Comparison of ENCODE assay signal across 24 cellular contexts in the genomic region with DNA sequence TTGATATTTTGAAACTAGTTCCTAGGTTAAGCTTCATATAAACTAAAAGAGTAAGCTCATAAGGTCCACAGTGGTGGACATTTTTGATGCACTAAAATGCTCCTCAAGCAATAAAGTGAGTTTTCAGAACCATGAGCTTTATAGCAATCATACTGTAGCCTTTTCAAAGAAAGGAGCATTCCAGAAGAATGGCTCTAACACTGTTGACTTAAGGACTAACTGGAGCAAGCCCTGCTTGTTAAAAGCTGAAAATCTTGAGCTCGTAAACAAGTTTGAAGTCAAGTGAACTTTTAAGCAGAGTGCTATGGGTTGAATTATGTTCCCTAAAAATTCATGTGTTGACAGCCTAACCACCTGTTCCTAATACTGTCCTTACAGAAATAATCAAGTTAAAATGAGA. TPM values are rescaled to one million over a fixed set of nuclear protein-coding genes. Genes with fewer than 3 reads are reported as not detected.
DNase-seq lines count a peak whose midpoint lies in the region; ATAC-seq, FAIRE-seq and TF ChIP-seq lines count a peak whose summit lies in the region.
"Had no signal": no experiment of that assay in that cellular context is flagged by ENCODE, and none has a peak within 500 bp of the region (broad histone marks: within the 10 kb centered on the region; RNA-seq: fewer than 3 reads in every experiment).

No MANE protein-coding gene starts in this region.

- 100% methylated on average over 1 of the region's 1 CpG for WGBS in GM12878 (ENCODE audit: insufficient coverage, insufficient replicate concordance, low lambda C conversion rate, missing lambda C conversion rate)

- H3K27me3 Mint-ChIP-seq in Calu3 (ENCODE audit: unreplicated experiment): no peaks in the 10 kb centered on the region

- H3K27me3 ChIP-seq in GM12878 (replicated peaks in 1 of 2; ENCODE audit: control insufficient read depth in 2 of 2, insufficient read depth in 2 of 2, low read length in 1 of 2): no peaks in the 10 kb centered on the region
- H3K27me3 ChIP-seq: body of pancreas, colonic mucosa, neural progenitor cell, spleen had no signal

- BruUV-seq in Calu3 (replicated peaks; lab: Mats Ljungman, UMichigan) (no TSS peak), GM12878 (replicated peaks; lab: Mats Ljungman, UMichigan) (no TSS peak)

- peaks cover 13% of the 10 kb centered on the region; the same call in 1 of the 2 replicates for H3K4me1 ChIP-seq in GM12878 (ENCODE audit: control insufficient read depth, insufficient read depth, low read length)
- H3K4me1 ChIP-seq: body of pancreas, colonic mucosa, neural progenitor cell, spleen had no signal

- H3K4me3 ChIP-seq in GM12878: peak overlapping the region; percentile 37; the same call in 1 of the 2 replicates
- H3K4me3 ChIP-seq: body of pancreas, colonic mucosa, neural progenitor cell, spleen, thoracic aorta had no signal

- peak; percentile 38 for FAIRE-seq in GM12878 (lab: Jason Lieb, UNC)
- FAIRE-seq: A204.1 had no signal

- no peak for TF ChIP-seq RAD21 in GM12878 (IDR thresholded peaks at IDR 0.05; ENCODE audit: insufficient read depth, low read depth, low read length)

- no peaks in the 10 kb centered on the region for H4K20me1 ChIP-seq in GM12878 (ENCODE audit: control insufficient read depth, insufficient read depth)

- POLR2A ChIA-PET in GM12878 (lab: Charles Lee): interaction anchor here (0.5 to 2.4 kb wide), 14 partner anchors 12 to 51 kb away, joined by 3 to 18 read pairs (median 6); a partner anchor contains a TSS

- no peaks in the 10 kb centered on the region for H3K9me3 Mint-ChIP-seq in Calu3 (ENCODE audit: low read depth, unreplicated experiment)

- peak; percentile 1 for ATAC-seq in GM21423 (IDR thresholded peaks at IDR 0.05; ENCODE audit: unreplicated experiment)
- peak; percentile 9 for ATAC-seq in HG03135 (IDR thresholded peaks at IDR 0.05; ENCODE audit: unreplicated experiment)
- ATAC-seq in GM12878: peak; percentile 18
- no peak for ATAC-seq in left cardiac atrium
- no peak for ATAC-seq in GM18909 (IDR thresholded peaks at IDR 0.05; ENCODE audit: poor library complexity, unreplicated experiment)
- ATAC-seq: body of pancreas, T-helper 17 cell had no signal

- peaks cover 5% of the 10 kb centered on the region for H3K36me3 Mint-ChIP-seq in Calu3 (ENCODE audit: insufficient read depth, unreplicated experiment)
- H3K36me3 Mint-ChIP-seq: activated naive CD8-positive, alpha-beta T cell; neural progenitor cell had no signal

- CTCF ChIA-PET in Calu3 (lab: Charles Lee): interaction anchor here (1.2 kb wide), 1 partner anchor 232 kb away, joined by 3 read pairs; no protein-coding TSS in a partner anchor
- CTCF ChIA-PET in GM12878 (lab: Yijun Ruan, JAX): interaction anchor here (1.0 to 2.6 kb wide), 16 partner anchors 9 to 74 kb away, joined by 3 to 28 read pairs (median 6); a partner anchor contains a TSS

- no peak overlapping the region for H3K4me3 Mint-ChIP-seq in Calu3 (ENCODE audit: low read depth, unreplicated experiment)
- H3K4me3 Mint-ChIP-seq: activated CD4-positive, alpha-beta memory T cell treated with anti-CD3 and anti-CD28 coated beads, Interleukin-2, amount 10 ng/mL, durations not matched to agents 7 days and 5 days; activated naive CD8-positive, alpha-beta T cell; HFFc6; neural progenitor cell; T-helper 17 cell had no signal

- in situ Hi-C loops in GM12878 (cut with MboI): no loop called here

- SMC1A ChIA-PET in GM12878 (lab: Charles Lee; ENCODE audit: uncharacterized antibody, unreplicated experiment): interaction anchor here (0.6 to 4.4 kb wide), 29 partner anchors 9 to 233 kb away, joined by 3 to 71 read pairs (median 6); a partner anchor contains a TSS

- no peak for TF ChIP-seq EP300 in GM12878 (IDR thresholded peaks at IDR 0.05; ENCODE audit: borderline replicate concordance in 1 of 2, control insufficient read depth in 1 of 2, low read depth in 2 of 2, low read length in 2 of 2)

- H3K27ac ChIP-seq in GM12878 (ENCODE audit: control insufficient read depth, insufficient read depth): peak overlapping the region; percentile 85
- H3K27ac ChIP-seq: body of pancreas, colonic mucosa, neural progenitor cell, thoracic aorta, WERI-Rb-1 had no signal

- peak overlapping the region; percentile 13 for H3K27ac Mint-ChIP-seq in Calu3 (ENCODE audit: unreplicated experiment)
- H3K27ac Mint-ChIP-seq: activated CD4-positive, alpha-beta memory T cell treated with anti-CD3 and anti-CD28 coated beads, Interleukin-2, amount 10 ng/mL, durations not matched to agents 7 days and 5 days; activated naive CD8-positive, alpha-beta T cell; HFFc6; neural progenitor cell; T-helper 17 cell had no signal

- no peak for TF ChIP-seq CTCF in Calu3 (IDR thresholded peaks at IDR 0.05; ENCODE audit: unreplicated experiment)
- TF ChIP-seq CTCF in GM12878 (IDR thresholded peaks at IDR 0.05 in 2 of 3, conservative IDR thresholded peaks at IDR 0.05 in 1 of 3; ENCODE audit: control insufficient read depth in 2 of 3, extremely low read depth in 1 of 3, insufficient read depth in 1 of 3, low read depth in 3 of 3, low read length in 3 of 3): no peak

- H2AFZ ChIP-seq in GM12878 (ENCODE audit: control insufficient read depth, low read depth, low read length): peak overlapping the region; percentile 76; the same call in 1 of the 2 replicates
- H2AFZ ChIP-seq: neural progenitor cell had no signal

- intact Hi-C loops in Calu3 (cut with micrococcal nuclease; ENCODE audit: unreplicated experiment) (no loop called here), GM12878 (cut with micrococcal nuclease; ENCODE audit: unreplicated experiment) (loop anchor here (2.0 kb wide), 1 partner anchor 37 kb away; no protein-coding TSS in a partner anchor), left cardiac atrium (cut with DNase I) (no loop called here)

- RAD21 ChIA-PET in GM12878 (lab: Charles Lee; ENCODE audit: unreplicated experiment): interaction anchor here (0.9 to 2.9 kb wide), 14 partner anchors 12 to 68 kb away, joined by 3 to 38 read pairs (median 8); a partner anchor contains a TSS

- no peak for TF ChIP-seq POLR2A in GM12878 (IDR thresholded peaks at IDR 0.05; ENCODE audit: low read depth, low read length)

- no peak for DNase-seq in Calu3
- no peak for DNase-seq in GM12878 (ENCODE audit: low read depth, low spot score)
- DNase-seq in left cardiac atrium: no peak
- DNase-seq in 8988T: no peak
- no peak for DNase-seq in stimulated activated CD4-positive, alpha-beta T cell treated with anti-CD3 and anti-CD28 coated beads, Interleukin-15, amount 100 ng/mL, for 24 hours
- DNase-seq: activated CD4-positive, alpha-beta memory T cell treated with anti-CD3 and anti-CD28 coated beads, Interleukin-2, amount 10 ng/mL, durations not matched to agents 7 days and 5 days; activated T-cell treated with anti-CD3 and anti-CD28 coated beads, Interleukin-2, amount 50 U/mL, for 48 hours; body of pancreas; C1 segment of cervical spinal cord; colonic mucosa; DMS 273 treated with DMSO at 0.1 percent for 48 hours; HFFc6; NCI-H2107; NCI-H526 treated with DMSO at 0.1 percent for 48 hours; spleen; T-helper 17 cell; WERI-Rb-1 had no signal

- peaks cover 13% of the 10 kb centered on the region for H3K9me3 ChIP-seq in GM12878 (replicated peaks; ENCODE audit: control insufficient read depth, insufficient read depth, low read length)
- H3K9me3 ChIP-seq: body of pancreas, colonic mucosa, thoracic aorta had no signal

- peak overlapping the region; percentile 67 for H3K4me2 ChIP-seq in GM12878 (ENCODE audit: control insufficient read depth, insufficient read depth)
- H3K4me2 ChIP-seq: neural progenitor cell had no signal

- H3K9ac ChIP-seq in GM12878 (ENCODE audit: control insufficient read depth, insufficient read depth, low read length): peak overlapping the region; percentile 57
- H3K9ac ChIP-seq: neural progenitor cell had no signal

- H3K36me3 ChIP-seq in GM12878 (ENCODE audit: control insufficient read depth in 2 of 2, insufficient read depth in 2 of 2, low read length in 1 of 2): no peaks in the 10 kb centered on the region
- H3K36me3 ChIP-seq: colonic mucosa, neural progenitor cell, thoracic aorta, WERI-Rb-1 had no signal

- H3K4me1 Mint-ChIP-seq in Calu3 (ENCODE audit: low read depth, unreplicated experiment): peaks cover 36% of the 10 kb centered on the region
- H3K4me1 Mint-ChIP-seq: activated CD4-positive, alpha-beta memory T cell treated with anti-CD3 and anti-CD28 coated beads, Interleukin-2, amount 10 ng/mL, durations not matched to agents 7 days and 5 days; neural progenitor cell; T-helper 17 cell had no signal

- peaks cover 8% of the 10 kb centered on the region for H3K79me2 ChIP-seq in GM12878 (ENCODE audit: control insufficient read depth, insufficient read depth, low read length)

TF ChIP-seq in GM12878, 131 proteins besides CTCF, POLR2A, EP300 and RAD21:
- TF ChIP-seq JUND (IDR thresholded peaks at IDR 0.05; ENCODE audit: low read depth, low read length) (no peak), MTA2 (IDR thresholded peaks at IDR 0.05; ENCODE audit: low read depth) (no peak), BRCA1 (IDR thresholded peaks at IDR 0.05; ENCODE audit: low read depth, low read length) (no peak), BACH1 (IDR thresholded peaks at IDR 0.05; ENCODE audit: borderline replicate concordance) (no peak), KAT2A (conservative IDR thresholded peaks at IDR 0.05; ENCODE audit: control insufficient read depth, low read depth, low read length) (no peak), WRNIP1 (IDR thresholded peaks at IDR 0.05; ENCODE audit: borderline replicate concordance, low read depth, low read length) (no peak), HDGF (IDR thresholded peaks at IDR 0.05) (no peak), ATF7 (IDR thresholded peaks at IDR 0.05; ENCODE audit: low read depth) (no peak)

RNA-seq across cellular contexts. Expression of a gene that starts 38.0 kb away (rescaled TPM):
- total RNA-seq in Calu3 (2022) (64.2 and 78.7 TPM in 2 replicates), GM12878 (2014; rRNA removed) (34.8 and 45.1 TPM in 2 replicates), GM12878 (2014; rRNA removed; fragmentation: Illumina TruSeq; extraction: Trizol) (56.2 and 57.0 TPM in 2 replicates), GM12878 (2021) (36.8 and 38.6 TPM in 2 replicates), left cardiac atrium (1 to 10 TPM; 2.1 to 3.8 TPM)
- total RNA-seq in GM12878 (2013; cell fraction: nucleolus; rRNA removed): 87.8 and 98.2 TPM in 2 replicates
- 23.3 TPM for polyA plus RNA-seq in GM12878 (2011; ENCODE audit: low read depth)
- polyA plus RNA-seq in GM12878 (2011; rRNA removed) (39.9 and 55.5 TPM in 2 replicates), GM12878 (2014; fragmentation: Illumina TruSeq; extraction: Trizol) (48.8 and 66.6 TPM in 2 replicates), GM12878 (2014; fragmentation: Nextera tagmentation; extraction: Ambion mirVana) (100 to 1,000 TPM in 1 of 2 experiments, 10 to 100 TPM in 1; 65.0 to 101 TPM), GM12878 (2014; rRNA removed) (24.7 and 31.3 TPM in 2 replicates), GM12878 (2016; fragmentation: Nextera tagmentation; extraction: Ambion mirVana) (10 to 100 TPM; 31.3 to 33.8 TPM)
- polyA plus RNA-seq in GM12878 (2011; cell fraction: cytosol; rRNA removed): 17.1 and 20.3 TPM in 2 replicates
- 15.4 and 16.4 TPM in 2 replicates for polyA plus RNA-seq in GM12878 (2011; cell fraction: nucleus; rRNA removed)
- 23.7 and 28.4 TPM in 2 replicates for polyA plus RNA-seq in GM12878 (2012)
- 19.8 and 39.5 TPM in 2 replicates for polyA minus RNA-seq in GM12878 (2011; rRNA and poly(A)+ RNA removed)
- 12.6 and 16.5 TPM in 2 replicates for polyA minus RNA-seq in GM12878 (2011; cell fraction: cytosol; rRNA and poly(A)+ RNA removed)
- polyA minus RNA-seq in GM12878 (2011; cell fraction: nucleus; rRNA and poly(A)+ RNA removed): 34.2 and 46.5 TPM in 2 replicates
- total RNA-seq: activated CD4-positive, alpha-beta memory T cell treated with anti-CD3 and anti-CD28 coated beads, Interleukin-2, amount 10 ng/mL, durations not matched to agents 7 days and 5 days had no signal

Comparison
In these comparisons a context has a peak if more than half of its experiments do, and no peak if none do; other contexts are left out.
1. ATAC-seq: peak in GM21423 (single experiment), HG03135 (single experiment) and GM12878 (single experiment); none in left cardiac atrium (0 of 2) and GM18909 (single experiment).
2. RNA of a gene that starts 38.0 kb away (total RNA-seq): 64.2 to 78.7 TPM in Calu3 and 34.8 to 98.2 TPM in GM12878; 2.1 to 3.8 TPM in left cardiac atrium; every median in the first group is over 4 times any median in the second.